Comparison of ENCODE assay signal across 1 cellular context in genomic region chr2:168633895-168634294, GRCh38.
TF ChIP-seq lines count a peak whose summit lies in the region.

No MANE protein-coding gene starts in this region.

TF ChIP-seq in SK-N-SH, 30 proteins besides CTCF, POLR2A, EP300 and RAD21 (continued from another document):
- no peak for TF ChIP-seq TCF12 (IDR thresholded peaks at IDR 0.05)
TF ChIP-seq in SK-N-SH: peak in this region for 0.
